8 cellular contexts compared by ENCODE assay signal in the genomic region with DNA sequence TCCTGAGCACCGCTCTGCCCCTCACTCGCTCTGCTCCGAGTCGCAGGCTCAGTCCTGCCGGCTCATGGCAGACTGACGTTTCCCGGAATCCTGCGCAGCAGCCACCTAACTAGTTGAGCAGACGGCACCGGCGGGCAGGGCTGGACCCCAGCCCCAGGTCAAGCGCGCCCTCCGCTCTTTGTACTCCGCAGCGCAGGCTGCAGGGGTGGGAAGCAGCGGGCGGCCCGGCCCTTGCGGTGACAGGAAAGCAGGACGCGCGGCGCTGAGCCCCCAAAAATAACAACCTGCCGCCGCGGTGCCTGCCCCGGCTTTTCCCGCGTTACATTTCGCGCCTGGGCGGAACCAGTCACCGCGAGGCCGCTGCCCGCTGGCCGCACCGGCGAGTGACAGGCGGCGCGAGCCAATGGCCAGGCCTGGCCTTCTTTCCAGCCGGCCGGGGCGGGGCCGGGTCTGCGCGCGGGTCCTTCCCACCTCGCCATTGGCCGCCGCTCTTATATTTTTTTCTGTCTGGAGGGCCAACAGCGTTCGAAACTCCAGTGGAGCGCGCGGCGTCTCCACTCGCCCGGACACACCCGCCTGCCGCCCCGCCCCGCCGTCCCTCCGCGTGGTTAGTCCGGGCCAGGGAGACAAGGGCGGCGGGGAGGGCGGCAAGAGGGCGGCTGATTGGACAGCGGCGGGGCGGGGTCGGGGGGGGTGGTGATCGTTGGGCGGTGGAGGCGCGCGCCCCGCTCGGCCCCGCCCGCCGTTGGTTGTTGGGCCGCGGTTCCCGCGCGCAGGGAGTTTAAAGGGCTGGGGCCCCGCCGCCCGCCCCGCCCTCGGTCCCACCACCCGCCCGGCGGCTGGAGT. TPM values are rescaled to one million over a fixed set of nuclear protein-coding genes. Genes with fewer than 3 reads are reported as not detected.
DNase-seq lines count a peak whose midpoint lies in the region; ATAC-seq and TF ChIP-seq lines count a peak whose summit lies in the region.

ZNF367 (minus strand) TSS at position 297 of the 846 bp plus-strand sequence. CDS start 338 bp downstream, outside the sequence.

- peak within 1 kb of the TSS; percentile 99 for H3K4me2 ChIP-seq in PC-3 (ENCODE audit: low read length)

- H3K4me3 ChIP-seq in Jurkat, Clone E6-1 (ENCODE audit: low read length), result peak within 1 kb of the TSS; percentile 98
- H3K4me3 ChIP-seq in PC-3 (ENCODE audit: low read length) (peak within 1 kb of the TSS; percentile 85), mucosa of stomach (ENCODE audit: low read length) (peak within 1 kb of the TSS; percentile 77)

- TF ChIP-seq CTCF in PC-3 (conservative IDR thresholded peaks at IDR 0.05; ENCODE audit: low read depth, low read length), result no peak

- H3K9me3 ChIP-seq in PC-3 (ENCODE audit: low read length) (no peaks in the 10 kb centered on the region), mucosa of stomach (ENCODE audit: control insufficient read depth, low read length) (no peaks in the 10 kb centered on the region)

- peaks cover 19% of the 10 kb centered on the region for H3K4me1 ChIP-seq in PC-3 (ENCODE audit: insufficient read depth, low read length)
- H3K4me1 ChIP-seq in mucosa of stomach (ENCODE audit: control insufficient read depth, insufficient read depth, low read length), result peaks cover 29% of the 10 kb centered on the region

- peak; percentile 98 for DNase-seq in DMS53 (lab: John Stamatoyannopoulos, UW)
- peak; percentile 93 for DNase-seq in Jurkat, Clone E6-1 (ENCODE audit: low read depth, low spot score)
- DNase-seq in PC-3, result peak; percentile 91
- peak; percentile 94 for DNase-seq in activated T-cell treated with anti-CD3 and anti-CD28 coated beads for 48 hours (ENCODE audit: low read depth)
- peak; percentile 83 for DNase-seq in epithelial cell of prostate (ENCODE audit: low read depth, low spot score)
- DNase-seq in stimulated activated CD8-positive, alpha-beta memory T cell treated with anti-CD3 and anti-CD28 coated beads, Interleukin-4, amount 100 ng/mL, for 48 hours, result peak; percentile 94

- H3K36me3 ChIP-seq in PC-3 (ENCODE audit: low read depth, low read length), result no peaks in the 10 kb centered on the region
- H3K36me3 ChIP-seq in mucosa of stomach (ENCODE audit: control insufficient read depth, insufficient read depth, low read length), result no peaks in the 10 kb centered on the region

- H3K27me3 ChIP-seq in PC-3 (ENCODE audit: low read length) (no peaks in the 10 kb centered on the region), mucosa of stomach (ENCODE audit: control insufficient read depth, insufficient read depth, low read length) (no peaks in the 10 kb centered on the region)

- H2AFZ ChIP-seq in PC-3 (ENCODE audit: low read length), result peak within 1 kb of the TSS; percentile 77

- H3F3A ChIP-seq in PC-3 (ENCODE audit: low read length, unreplicated experiment), result peaks cover 10% of the 10 kb centered on the region

- H3K27ac ChIP-seq in PC-3 (ENCODE audit: low read length) (peak within 1 kb of the TSS; percentile 90), epithelial cell of prostate (peak within 1 kb of the TSS; percentile 93)

- H3K9ac ChIP-seq in PC-3 (ENCODE audit: low read length) (peak within 1 kb of the TSS; percentile 98), mucosa of stomach (ENCODE audit: low read length) (peak within 1 kb of the TSS; percentile 83)

- H3K79me2 ChIP-seq in PC-3 (ENCODE audit: low read length), result peaks cover 40% of the 10 kb centered on the region

- intact Hi-C loops in PC-3 (cut with micrococcal nuclease), result loop anchor here (2.0 to 5.0 kb wide), 3 partner anchors 33 to 87 kb away; partner anchors contain the start of genes HABP4 and SLC35D2

- POLR2A ChIA-PET in PC-3 (lab: Charles Lee; ENCODE audit: unreplicated experiment), result no interaction called here

- ATAC-seq in GM21717 (IDR thresholded peaks at IDR 0.05; ENCODE audit: unreplicated experiment) (peak; percentile 62), PC-3 (peak; percentile 72)

- no peaks in the 10 kb centered on the region for H3K9me2 ChIP-seq in PC-3 (replicated peaks; ENCODE audit: low read length)

- H4K20me1 ChIP-seq in PC-3 (ENCODE audit: low read length), result 0 out of 2 replicates have a peak, but pooled peaks cover 2% of the 10 kb centered on the region

- no TSS peak for BruUV-seq in PC-3 (replicated peaks; lab: Mats Ljungman, UMichigan)

- CTCF ChIA-PET in PC-3 (lab: Charles Lee), result interaction anchor here (1.2 kb wide), 1 partner anchor 91 kb away, joined by 3 read pairs; no protein-coding TSS in a partner anchor

RNA-seq across cellular contexts. Expression of gene ZNF367, which starts in this region (rescaled TPM):
- 10.6 TPM for polyA plus RNA-seq in Jurkat, Clone E6-1 (2012; ENCODE audit: insufficient read depth, insufficient read length)
- total RNA-seq in PC-3 (2014; rRNA removed), result 10.8 and 14.0 TPM in 2 replicates

Comparison
In these comparisons a context has a peak if more than half of its experiments do, and no peak if none do; other contexts are left out.
1. Peak in every context shown above with its lines: DNase-seq, ATAC-seq, H3K4me3 ChIP-seq and H3K27ac ChIP-seq.